In the genomic region with DNA sequence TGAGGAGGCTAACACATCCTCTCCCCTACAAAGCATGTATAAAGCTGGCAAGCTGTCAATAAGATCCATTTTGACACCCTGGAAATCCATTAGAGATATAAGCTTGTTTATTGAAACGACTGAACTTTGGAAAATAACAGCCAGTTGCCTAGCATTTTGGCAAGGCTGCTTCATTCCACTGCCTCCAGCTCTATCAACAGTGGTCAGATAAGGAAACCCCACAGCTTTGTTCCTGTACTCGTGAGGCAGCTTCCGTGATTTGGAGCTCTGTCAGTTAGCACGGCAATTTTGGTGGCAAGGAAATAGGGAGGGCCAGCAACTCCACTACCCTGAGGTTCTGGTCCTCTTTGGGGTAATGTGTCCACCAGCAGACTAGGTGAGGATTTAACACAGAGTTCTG, we compare ENCODE assay signal across 24 cellular contexts. TPM values are rescaled to one million over a fixed set of nuclear protein-coding genes. Genes with fewer than 3 reads are reported as not detected.
DNase-seq lines count a peak whose midpoint lies in the region; ATAC-seq and TF ChIP-seq lines count a peak whose summit lies in the region.
"Had no signal": no experiment of that assay in that cellular context is flagged by ENCODE, and none has a peak within 500 bp of the region (broad histone marks: within the 10 kb centered on the region; RNA-seq: fewer than 3 reads in every experiment).

No MANE protein-coding gene starts in this region.

- no peak overlapping the region for H3K4me3 Mint-ChIP-seq in immature natural killer cell
- H3K4me3 Mint-ChIP-seq: activated CD4-positive, alpha-beta T cell treated with anti-CD3 and anti-CD28 coated beads for 36 hours; activated T-cell treated with anti-CD3 and anti-CD28 coated beads, Interleukin-2, amount 50 U/mL, for 24 hours; CD4-positive, CD25-positive, alpha-beta regulatory T cell; mesothelial cell of epicardium; natural killer cell; T-helper 1 cell treated with Interleukin-12 subunit alpha and Interleukin-12 subunit beta and Interleukin-4 antibody, amounts not matched to agents 30 μg/mL and 1 μg/mL, for 36 hours had no signal

- H3K4me3 ChIP-seq in choroid plexus epithelial cell (ENCODE audit: low read depth, low read length): no peak overlapping the region
- H3K4me3 ChIP-seq: SK-N-MC, testis, uterus had no signal

- no peaks in the 10 kb centered on the region for H3K4me1 Mint-ChIP-seq in immature natural killer cell
- H3K4me1 Mint-ChIP-seq: activated CD4-positive, alpha-beta T cell treated with anti-CD3 and anti-CD28 coated beads for 36 hours; CD4-positive, CD25-positive, alpha-beta regulatory T cell; mesothelial cell of epicardium; natural killer cell had no signal

- H3K27ac Mint-ChIP-seq in immature natural killer cell: no peak overlapping the region
- H3K27ac Mint-ChIP-seq: activated CD4-positive, alpha-beta T cell treated with anti-CD3 and anti-CD28 coated beads for 36 hours; activated T-cell treated with anti-CD3 and anti-CD28 coated beads, Interleukin-2, amount 50 U/mL, for 24 hours; CD4-positive, CD25-positive, alpha-beta regulatory T cell; mesothelial cell of epicardium; natural killer cell; T-helper 1 cell treated with Interleukin-12 subunit alpha and Interleukin-12 subunit beta and Interleukin-4 antibody, amounts not matched to agents 30 μg/mL and 1 μg/mL, for 36 hours had no signal

- no peak for TF ChIP-seq CTCF in choroid plexus epithelial cell (conservative IDR thresholded peaks at IDR 0.05; ENCODE audit: low read depth, low read length)

- ATAC-seq in GM19452 (IDR thresholded peaks at IDR 0.05; ENCODE audit: unreplicated experiment) (no peak), GM18498 (IDR thresholded peaks at IDR 0.05; ENCODE audit: unreplicated experiment) (no peak)
- ATAC-seq: activated CD4-positive, alpha-beta T cell treated with anti-CD3 and anti-CD28 coated beads for 36 hours; natural killer cell had no signal

- DNase-seq in AG08396 (ENCODE audit: low spot score) (peak; percentile 18), NCI-H226 (peak; percentile 81), choroid plexus epithelial cell (ENCODE audit: low read depth) (peak; percentile 74), hepatic stellate cell (ENCODE audit: low spot score) (peak; percentile 21), KG1 (lab: John Stamatoyannopoulos, UW) (no peak), immature natural killer cell (no peak)
- DNase-seq: activated CD4-positive, alpha-beta T cell treated with anti-CD3 and anti-CD28 coated beads for 36 hours; activated T-cell treated with anti-CD3 and anti-CD28 coated beads, Interleukin-2, amount 50 U/mL, for 24 hours; CD4-positive, CD25-positive, alpha-beta regulatory T cell; EL; natural killer cell; NCI-H1417; NCI-H2081 treated with DMSO at 0.1 percent for 48 hours; retina; stimulated activated CD4-positive, alpha-beta T cell treated with anti-CD3 and anti-CD28 coated beads, Interleukin-4, amount 100 ng/mL, for 24 hours; stimulated activated naive CD4-positive, alpha-beta T cell; testis; uterus had no signal

- no peaks in the 10 kb centered on the region for H3K36me3 Mint-ChIP-seq in immature natural killer cell
- H3K36me3 Mint-ChIP-seq: CD4-positive, CD25-positive, alpha-beta regulatory T cell; mesothelial cell of epicardium; natural killer cell had no signal

- peaks cover 0 to 7% (median under 1%) of the 10 kb centered on the region in 6 donors for H3K9me3 Mint-ChIP-seq in immature natural killer cell
- H3K9me3 Mint-ChIP-seq: activated T-cell treated with anti-CD3 and anti-CD28 coated beads, Interleukin-2, amount 50 U/mL, for 24 hours; T-helper 1 cell treated with Interleukin-12 subunit alpha and Interleukin-12 subunit beta and Interleukin-4 antibody, amounts not matched to agents 30 μg/mL and 1 μg/mL, for 36 hours had no signal

- H3K27me3 Mint-ChIP-seq in immature natural killer cell (ENCODE audit: low read depth in 3 of 3): peaks cover 0 to 5% (median 4%) of the 10 kb centered on the region in 3 donors

RNA-seq across cellular contexts. Expression of a gene that starts 2.0 kb away (rescaled TPM):
- not detected for polyA plus RNA-seq in immature natural killer cell
- polyA plus RNA-seq: AG04450; CD4-positive, CD25-positive, alpha-beta regulatory T cell had no signal

RNA-seq across cellular contexts. Expression of a gene that starts 29.9 kb away (rescaled TPM):
- polyA plus RNA-seq in immature natural killer cell: not detected
- polyA plus RNA-seq: AG04450; CD4-positive, CD25-positive, alpha-beta regulatory T cell had no signal

RNA-seq across cellular contexts. Expression of a gene that starts 30.7 kb away (rescaled TPM):
- not detected for polyA plus RNA-seq in immature natural killer cell
- polyA plus RNA-seq: AG04450; CD4-positive, CD25-positive, alpha-beta regulatory T cell had no signal

RNA-seq across cellular contexts. Expression of a gene that starts 46.9 kb away (rescaled TPM):
- not detected for polyA plus RNA-seq in immature natural killer cell
- polyA plus RNA-seq: AG04450; CD4-positive, CD25-positive, alpha-beta regulatory T cell had no signal

RNA-seq across cellular contexts. Expression of a gene that starts 52.5 kb away (rescaled TPM):
- polyA plus RNA-seq in immature natural killer cell: not detected
- polyA plus RNA-seq: AG04450; CD4-positive, CD25-positive, alpha-beta regulatory T cell had no signal

Comparison
In these comparisons a context has a peak if more than half of its experiments do, and no peak if none do; other contexts are left out.
1. DNase-seq: peak in AG08396 (single experiment), NCI-H226 (single experiment), choroid plexus epithelial cell (single experiment) and hepatic stellate cell (single experiment); none in KG1 (single experiment) and immature natural killer cell (0 of 3).